In genomic region chr4:143375326-143376073, GRCh38 we compare ENCODE assay signal across 8 cellular contexts. TPM values are rescaled to one million over a fixed set of nuclear protein-coding genes. Genes with fewer than 3 reads are reported as not detected.
A peak's percentile ranks its signal among the peaks of the same experiment; 100 is the strongest.
DNase-seq lines count a peak whose midpoint lies in the region; ATAC-seq, FAIRE-seq and TF ChIP-seq lines count a peak whose summit lies in the region.

No MANE protein-coding gene starts in this region.

- H3K27me3 ChIP-seq in DOHH2 (ENCODE audit: control insufficient read depth, low read length) (no peaks in the 10 kb centered on the region), right cardiac atrium (ENCODE audit: control insufficient read depth, insufficient read depth) (no peaks in the 10 kb centered on the region), testis (no peaks in the 10 kb centered on the region)

- peak overlapping the region; percentile 81 for H3K4me2 ChIP-seq in DOHH2 (ENCODE audit: low read length)

- DNase-seq in GM19239 (ENCODE audit: insufficient read length, low spot score) (no peak), right cardiac atrium (peak in 2 of 3 donors; percentile 50 to 56), testis (peak; percentile 37), GF-D8 (lab: John Stamatoyannopoulos, UW) (no peak), NOMO-1 (lab: John Stamatoyannopoulos, UW; ENCODE audit: unreplicated experiment in 2 of 2) (no peak)

- 43% methylated on average over 6 of the region's 6 CpGs for whole genome bisulfite sequencing in right cardiac atrium
- 68 to 74% methylated on average over 6 of the region's 6 CpGs for WGBS in testis, 2 donors

- intact Hi-C loops in right cardiac atrium (cut with DNase I) (no loop called here), testis (cut with DNase I; ENCODE audit: low total_unique reads) (no loop called here)

- H3K4me1 ChIP-seq in DOHH2 (ENCODE audit: control insufficient read depth, low read length) (peaks cover 85% of the 10 kb centered on the region), right cardiac atrium (ENCODE audit: control insufficient read depth, insufficient read depth, low read length) (peaks cover 9% of the 10 kb centered on the region), testis (peaks cover 32% of the 10 kb centered on the region)

- no peak for TF ChIP-seq POLR2A in testis (IDR thresholded peaks at IDR 0.05)

- no peaks in the 10 kb centered on the region for H4K20me1 ChIP-seq in DOHH2 (ENCODE audit: control insufficient read depth, insufficient read depth, low read depth, low read length)

- H3K79me2 ChIP-seq in DOHH2 (ENCODE audit: control insufficient read depth, low read length): peaks cover 81% of the 10 kb centered on the region

- H3K9me3 ChIP-seq in DOHH2 (ENCODE audit: control insufficient read depth, insufficient read depth, low read length): no peaks in the 10 kb centered on the region; the same call in 1 of the 2 replicates
- no peaks in the 10 kb centered on the region for H3K9me3 ChIP-seq in right cardiac atrium (ENCODE audit: control insufficient read depth, low read length)
- H3K9me3 ChIP-seq in testis: no peaks in the 10 kb centered on the region

- ATAC-seq in HG03280 (IDR thresholded peaks at IDR 0.05; ENCODE audit: unreplicated experiment) (peak; percentile 43), right cardiac atrium (peak; percentile 72 to 81)

- peak overlapping the region; percentile 95 for H3K27ac ChIP-seq in DOHH2 (ENCODE audit: low read depth, low read length)
- H3K27ac ChIP-seq in VCaP: no peak overlapping the region
- H3K27ac ChIP-seq in right cardiac atrium (ENCODE audit: low read length): no peak overlapping the region
- H3K27ac ChIP-seq in testis: no peak overlapping the region

- peaks cover 5% of the 10 kb centered on the region; the same call in 1 of the 2 replicates for H3K36me3 ChIP-seq in DOHH2 (ENCODE audit: control insufficient read depth, low read length)
- no peaks in the 10 kb centered on the region for H3K36me3 ChIP-seq in testis (ENCODE audit: low read depth, missing control alignments)

- peaks cover 21% of the 10 kb centered on the region for H3F3A ChIP-seq in DOHH2 (ENCODE audit: control insufficient read depth, insufficient read depth)

- TF ChIP-seq CTCF in DOHH2 (IDR thresholded peaks at IDR 0.05; ENCODE audit: low read depth, low read length, poor library complexity, severe bottlenecking) (peak; percentile 76), VCaP (conservative IDR thresholded peaks at IDR 0.05) (peak; percentile 66), testis (IDR thresholded peaks at IDR 0.05) (no peak)

- H3K4me3 ChIP-seq in DOHH2 (ENCODE audit: low read length) (peak overlapping the region; percentile 58), right cardiac atrium (ENCODE audit: low read length) (no peak overlapping the region), testis (no peak overlapping the region)

- H3K9me2 ChIP-seq in DOHH2 (replicated peaks; ENCODE audit: control insufficient read depth, low read length): no peaks in the 10 kb centered on the region

- FAIRE-seq in GM19239 (lab: Jason Lieb, UNC): peak; percentile 95

RNA-seq across cellular contexts. Expression of gene GAB1, which starts 38.8 kb away (rescaled TPM):
- total RNA-seq in right cardiac atrium (10 to 100 TPM; 46.8 to 73.4 (median 59.0) TPM), testis (10 to 100 TPM; 61.3 to 64.5 TPM)
- polyA plus RNA-seq in right cardiac atrium (11.0 TPM), testis (ENCODE audit: insufficient read depth, low read depth, low replicate concordance) (19.7 TPM)

Comparison
In these comparisons a context has a peak if more than half of its experiments do, and no peak if none do; other contexts are left out.
1. CTCF ChIP-seq: peak in DOHH2 (single experiment) and VCaP (single experiment); none in testis (0 of 3).
2. DNase-seq: peak in right cardiac atrium (2 of 3) and testis (single experiment); none in GM19239 (single experiment), GF-D8 (single experiment) and NOMO-1 (0 of 2).